9 cellular contexts compared by ENCODE assay signal in the genomic region with DNA sequence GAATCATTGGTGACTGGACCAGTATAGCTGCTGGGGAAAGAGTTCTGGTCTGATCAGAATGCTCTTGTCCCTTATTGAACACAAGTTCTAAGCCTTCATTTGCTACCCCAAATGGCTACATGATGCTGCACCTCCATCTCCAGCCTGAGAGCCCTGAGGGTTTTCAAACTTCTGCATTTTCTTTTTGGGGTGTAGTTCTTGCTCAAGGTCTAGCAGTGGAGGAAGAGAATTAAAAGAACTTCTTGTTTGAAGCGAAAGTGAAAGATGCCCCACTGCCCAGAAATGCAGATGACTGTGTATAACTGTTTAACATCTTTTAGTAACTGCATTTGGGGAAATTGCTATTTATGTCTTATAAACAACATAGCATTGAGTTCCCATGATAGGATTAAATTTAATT. TPM values are rescaled to one million over a fixed set of nuclear protein-coding genes. Genes with fewer than 3 reads are reported as not detected.
DNase-seq lines count a peak whose midpoint lies in the region; ATAC-seq and TF ChIP-seq lines count a peak whose summit lies in the region.
"Had no signal": no experiment of that assay in that cellular context is flagged by ENCODE, and none has a peak within 500 bp of the region (broad histone marks: within the 10 kb centered on the region; RNA-seq: fewer than 3 reads in every experiment).

No MANE protein-coding gene starts in this region.

- H3K9me3 ChIP-seq in ascending aorta (no peaks in the 10 kb centered on the region), MG63 (no peaks in the 10 kb centered on the region)
- H3K9me3 ChIP-seq: heart right ventricle had no signal

- intact Hi-C loops in dendritic cell treated with granulocyte-macrophage colony-stimulating factor and Interleukin-4, amounts not matched to agents 40 ng/mL and 50 ng/mL, for 4 days (cut with micrococcal nuclease) = loop anchor here (1.0 to 5.0 kb wide), 3 partner anchors 8 to 39 kb away; a partner anchor contains a TSS
- intact Hi-C loops in ascending aorta (cut with DNase I) = no loop called here

- no peaks in the 10 kb centered on the region for H3K27me3 Mint-ChIP-seq in dendritic cell treated with granulocyte-macrophage colony-stimulating factor and Interleukin-4, amounts not matched to agents 40 ng/mL and 50 ng/mL, for 4 days

- H3K27ac Mint-ChIP-seq in dendritic cell treated with granulocyte-macrophage colony-stimulating factor and Interleukin-4, amounts not matched to agents 40 ng/mL and 50 ng/mL, for 4 days = peak overlapping the region; percentile 81

- no peak overlapping the region for H3K4me3 Mint-ChIP-seq in dendritic cell treated with granulocyte-macrophage colony-stimulating factor and Interleukin-4, amounts not matched to agents 40 ng/mL and 50 ng/mL, for 4 days

- peak; percentile 40 for ATAC-seq in GM21381 (IDR thresholded peaks at IDR 0.05; ENCODE audit: unreplicated experiment)
- ATAC-seq in HG03565 (IDR thresholded peaks at IDR 0.05; ENCODE audit: unreplicated experiment) = peak; percentile 38

- H3K9me3 Mint-ChIP-seq in dendritic cell treated with granulocyte-macrophage colony-stimulating factor and Interleukin-4, amounts not matched to agents 40 ng/mL and 50 ng/mL, for 4 days = no peaks in the 10 kb centered on the region

- no peaks in the 10 kb centered on the region for H3K4me1 ChIP-seq in ascending aorta

- no peak overlapping the region for H3K27ac ChIP-seq in ascending aorta

- H3K27me3 ChIP-seq in ascending aorta (no peaks in the 10 kb centered on the region), MG63 (no peaks in the 10 kb centered on the region)

- peaks cover 57% of the 10 kb centered on the region for H3K36me3 Mint-ChIP-seq in dendritic cell treated with granulocyte-macrophage colony-stimulating factor and Interleukin-4, amounts not matched to agents 40 ng/mL and 50 ng/mL, for 4 days (ENCODE audit: low read depth)

- no peak for TF ChIP-seq CTCF in ascending aorta (IDR thresholded peaks at IDR 0.05)

- no peak for DNase-seq in ascending aorta (ENCODE audit: low spot score in 2 of 2)
- DNase-seq in central memory CD4-positive, alpha-beta T cell = no peak
- DNase-seq in MG63 = no peak
- no peak for DNase-seq in dermis blood vessel endothelial cell
- DNase-seq: heart right ventricle had no signal

- H3K36me3 ChIP-seq in ascending aorta = no peaks in the 10 kb centered on the region
- H3K36me3 ChIP-seq in MG63 = no peaks in the 10 kb centered on the region

- peaks cover 63% of the 10 kb centered on the region for H3K4me1 Mint-ChIP-seq in dendritic cell treated with granulocyte-macrophage colony-stimulating factor and Interleukin-4, amounts not matched to agents 40 ng/mL and 50 ng/mL, for 4 days (ENCODE audit: low read depth)

- peak overlapping the region; percentile 20; the same call in 1 of the 2 replicates for H3K4me3 ChIP-seq in GM08714 (ENCODE audit: low read length)
- no peak overlapping the region for H3K4me3 ChIP-seq in ascending aorta
- no peak overlapping the region for H3K4me3 ChIP-seq in MG63
- H3K4me3 ChIP-seq: heart right ventricle had no signal

RNA-seq across cellular contexts. Expression of a gene that starts 38.5 kb away (rescaled TPM):
- 9.6 TPM for total RNA-seq in ascending aorta
- total RNA-seq in MG63 (2014; rRNA removed; shearing (Covaris generic); ENCODE audit: low replicate concordance) = 19.2 and 38.2 TPM in 2 replicates
- total RNA-seq in dermis blood vessel endothelial cell = 41.2 and 43.0 TPM in 2 replicates

RNA-seq across cellular contexts. Expression of a gene that starts 39.0 kb away (rescaled TPM):
- total RNA-seq in ascending aorta = not detected
- total RNA-seq in MG63 (2014; rRNA removed; shearing (Covaris generic); ENCODE audit: low replicate concordance) = not detected in 2 replicates
- total RNA-seq in dermis blood vessel endothelial cell = not detected in 2 replicates
